18 cellular contexts compared by ENCODE assay signal in genomic region chr16:57271063-57271345, GRCh38. TPM values are rescaled to one million over a fixed set of nuclear protein-coding genes. Genes with fewer than 3 reads are reported as not detected.
"Had no signal": no experiment of that assay in that cellular context is flagged by ENCODE, and none has a peak within 500 bp of the region (broad histone marks: within the 10 kb centered on the region; RNA-seq: fewer than 3 reads in every experiment).

No MANE protein-coding gene starts in this region.

- H3K36me3 Mint-ChIP-seq: activated naive CD8-positive, alpha-beta T cell treated with anti-CD3 and anti-CD28 coated beads, Interleukin-2, amount 10 ng/mL, durations not matched to agents 7 days and 5 days; memory B cell; stimulated activated memory B cell treated with anti-CD40 and anti-IgM and Interleukin-4, amounts not matched to agents 10 μg/mL and 1 μg/mL and 100 μg/mL, for 72 hours had no signal

- H3K27ac ChIP-seq: esophagus muscularis mucosa, SK-N-MC, thoracic aorta, WERI-Rb-1 had no signal

- H3K4me3 ChIP-seq: esophagus muscularis mucosa, SK-N-MC, thoracic aorta had no signal

- H3K27me3 ChIP-seq: esophagus muscularis mucosa had no signal

- H3K27me3 Mint-ChIP-seq: activated naive CD8-positive, alpha-beta T cell treated with anti-CD3 and anti-CD28 coated beads, Interleukin-2, amount 10 ng/mL, durations not matched to agents 7 days and 5 days; memory B cell; stimulated activated memory B cell treated with anti-CD40 and anti-IgM and Interleukin-4, amounts not matched to agents 10 μg/mL and 1 μg/mL and 100 μg/mL, for 72 hours had no signal

- H3K27ac Mint-ChIP-seq: activated naive CD4-positive, alpha-beta T cell treated with anti-CD3 and anti-CD28 coated beads for 36 hours; activated naive CD8-positive, alpha-beta T cell treated with anti-CD3 and anti-CD28 coated beads, Interleukin-2, amount 10 ng/mL, durations not matched to agents 7 days and 5 days; memory B cell; nephron; stimulated activated memory B cell treated with anti-CD40 and anti-IgM and Interleukin-4, amounts not matched to agents 10 μg/mL and 1 μg/mL and 100 μg/mL, for 72 hours had no signal

- H3K36me3 ChIP-seq: esophagus muscularis mucosa, thoracic aorta, WERI-Rb-1 had no signal

- DNase-seq: activated CD4-positive, alpha-beta T cell treated with anti-CD3 and anti-CD28 coated beads, Interleukin-2, amount 50 U/mL, for 4 hours; activated CD8-positive, alpha-beta memory T cell treated with anti-CD3 and anti-CD28 coated beads for 24 hours; activated CD8-positive, alpha-beta memory T cell treated with anti-CD3 and anti-CD28 coated beads, Interleukin-2, amount 50 U/mL, for 48 hours; activated effector memory CD4-positive, alpha-beta T cell treated with Interleukin-2 at 50 U/mL for 16 hours; activated naive CD4-positive, alpha-beta T cell treated with anti-CD3 and anti-CD28 coated beads for 36 hours; activated naive CD8-positive, alpha-beta T cell treated with anti-CD3 and anti-CD28 coated beads, Interleukin-2, amount 10 ng/mL, durations not matched to agents 7 days and 5 days; activated T-cell treated with anti-CD3 and anti-CD28 coated beads, Interleukin-2, amount 50 U/mL, for 48 hours; amniotic stem cell; small intestine; stimulated activated CD4-positive, alpha-beta T cell treated with anti-CD3 and anti-CD28 coated beads, Interleukin-2, amount 100 ng/mL, for 24 hours; WERI-Rb-1 had no signal

- H3K9me3 Mint-ChIP-seq: activated naive CD4-positive, alpha-beta T cell treated with anti-CD3 and anti-CD28 coated beads for 36 hours; activated naive CD8-positive, alpha-beta T cell treated with anti-CD3 and anti-CD28 coated beads, Interleukin-2, amount 10 ng/mL, durations not matched to agents 7 days and 5 days; memory B cell; nephron; stimulated activated memory B cell treated with anti-CD40 and anti-IgM and Interleukin-4, amounts not matched to agents 10 μg/mL and 1 μg/mL and 100 μg/mL, for 72 hours had no signal

- H3K9me3 ChIP-seq: esophagus muscularis mucosa, thoracic aorta had no signal

- ATAC-seq: stimulated activated memory B cell treated with anti-CD40 and anti-IgM and Interleukin-4, amounts not matched to agents 10 μg/mL and 1 μg/mL and 100 μg/mL, for 72 hours had no signal

- H3K4me1 Mint-ChIP-seq: memory B cell; nephron; stimulated activated memory B cell treated with anti-CD40 and anti-IgM and Interleukin-4, amounts not matched to agents 10 μg/mL and 1 μg/mL and 100 μg/mL, for 72 hours had no signal

- H3K4me3 Mint-ChIP-seq: activated naive CD4-positive, alpha-beta T cell treated with anti-CD3 and anti-CD28 coated beads for 36 hours; activated naive CD8-positive, alpha-beta T cell treated with anti-CD3 and anti-CD28 coated beads, Interleukin-2, amount 10 ng/mL, durations not matched to agents 7 days and 5 days; memory B cell; nephron; stimulated activated memory B cell treated with anti-CD40 and anti-IgM and Interleukin-4, amounts not matched to agents 10 μg/mL and 1 μg/mL and 100 μg/mL, for 72 hours had no signal

RNA-seq across cellular contexts. Expression of gene PLLP, which starts 13.5 kb away (rescaled TPM):
- total RNA-seq: myocyte had no signal
